In the genomic region with DNA sequence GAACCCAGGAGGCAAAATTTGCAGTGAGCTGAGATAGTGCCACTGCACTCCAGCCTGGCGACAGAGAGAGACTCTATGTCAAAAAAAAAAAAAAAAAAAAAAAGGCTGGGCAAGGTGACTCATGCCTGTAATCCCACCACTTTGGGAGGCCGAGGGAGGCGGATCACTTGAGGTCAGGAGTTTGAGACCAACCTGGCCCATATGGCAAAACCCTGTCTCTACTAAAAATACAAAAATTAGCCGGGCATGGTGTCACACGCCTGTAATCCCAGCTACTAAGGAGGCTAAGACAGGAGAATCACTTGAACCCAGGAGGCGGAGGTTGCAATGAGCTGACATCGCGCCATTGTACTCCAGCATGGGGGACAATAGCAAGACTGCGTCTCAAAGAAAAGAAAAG, we compare ENCODE assay signal across 1 cellular context. TPM values are rescaled to one million over a fixed set of nuclear protein-coding genes. Genes with fewer than 3 reads are reported as not detected.
"Had no signal": no experiment of that assay in that cellular context is flagged by ENCODE, and none has a peak within 500 bp of the region (broad histone marks: within the 10 kb centered on the region; RNA-seq: fewer than 3 reads in every experiment).

No MANE protein-coding gene starts in this region.

RNA-seq across cellular contexts. Expression of a gene that starts 27.1 kb away (rescaled TPM):
- total RNA-seq: ascending aorta had no signal
